ENCODE assay signal across 1 cellular context in the genomic region with DNA sequence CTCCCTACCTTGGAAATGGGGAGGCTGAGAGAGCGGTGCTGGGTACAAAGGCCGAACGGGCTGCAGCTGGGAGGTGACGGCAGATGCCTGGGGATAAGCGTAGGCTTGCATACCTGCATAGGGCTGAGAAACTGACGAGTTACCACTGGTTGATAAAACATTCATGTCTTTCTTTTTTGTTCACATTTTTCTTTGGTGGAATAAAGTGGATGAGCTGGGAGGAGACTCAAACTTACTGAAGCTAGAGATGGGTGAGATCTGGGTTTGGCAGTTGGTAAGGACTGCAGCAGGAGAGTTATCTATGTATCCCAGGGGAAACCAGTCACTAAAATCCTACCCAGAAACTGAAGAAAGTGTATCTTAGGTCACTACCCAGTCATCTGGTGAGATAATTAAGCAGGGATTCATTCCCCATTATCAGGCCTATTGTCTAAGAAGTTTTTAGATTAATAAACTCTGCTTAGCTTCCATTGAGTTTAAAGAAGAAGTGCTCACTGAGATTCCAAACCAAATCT.
TF ChIP-seq lines count a peak whose summit lies in the region.

No MANE protein-coding gene starts in this region.

TF ChIP-seq in IMR-90, 13 proteins besides CTCF, POLR2A, EP300 and RAD21:
- no peak for TF ChIP-seq NFE2L2 (IDR thresholded peaks at IDR 0.05; ENCODE audit: low read depth, low read length)
- TF ChIP-seq, protein P1, sequence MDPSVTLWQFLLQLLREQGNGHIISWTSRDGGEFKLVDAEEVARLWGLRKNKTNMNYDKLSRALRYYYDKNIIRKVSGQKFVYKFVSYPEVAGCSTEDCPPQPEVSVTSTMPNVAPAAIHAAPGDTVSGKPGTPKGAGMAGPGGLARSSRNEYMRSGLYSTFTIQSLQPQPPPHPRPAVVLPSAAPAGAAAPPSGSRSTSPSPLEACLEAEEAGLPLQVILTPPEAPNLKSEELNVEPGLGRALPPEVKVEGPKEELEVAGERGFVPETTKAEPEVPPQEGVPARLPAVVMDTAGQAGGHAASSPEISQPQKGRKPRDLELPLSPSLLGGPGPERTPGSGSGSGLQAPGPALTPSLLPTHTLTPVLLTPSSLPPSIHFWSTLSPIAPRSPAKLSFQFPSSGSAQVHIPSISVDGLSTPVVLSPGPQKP (IDR thresholded peaks at IDR 0.05; ENCODE audit: borderline replicate concordance, low read depth, low read length): no peak
- TF ChIP-seq, protein P2, sequence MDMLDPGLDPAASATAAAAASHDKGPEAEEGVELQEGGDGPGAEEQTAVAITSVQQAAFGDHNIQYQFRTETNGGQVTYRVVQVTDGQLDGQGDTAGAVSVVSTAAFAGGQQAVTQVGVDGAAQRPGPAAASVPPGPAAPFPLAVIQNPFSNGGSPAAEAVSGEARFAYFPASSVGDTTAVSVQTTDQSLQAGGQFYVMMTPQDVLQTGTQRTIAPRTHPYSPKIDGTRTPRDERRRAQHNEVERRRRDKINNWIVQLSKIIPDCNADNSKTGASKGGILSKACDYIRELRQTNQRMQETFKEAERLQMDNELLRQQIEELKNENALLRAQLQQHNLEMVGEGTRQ (IDR thresholded peaks at IDR 0.05; ENCODE audit: low read depth, low read length): no peak
- no peak for TF ChIP-seq RCOR1 (IDR thresholded peaks at IDR 0.05; ENCODE audit: insufficient replicate concordance, low read length)
- TF ChIP-seq MXI1 (IDR thresholded peaks at IDR 0.05; ENCODE audit: borderline replicate concordance, low read depth, low read length): no peak
- no peak for TF ChIP-seq SMC3 (IDR thresholded peaks at IDR 0.05; ENCODE audit: low read depth, low read length)
- TF ChIP-seq BHLHE40 (IDR thresholded peaks at IDR 0.05; ENCODE audit: low read depth, low read length): no peak
- TF ChIP-seq RFX5 (IDR thresholded peaks at IDR 0.05; ENCODE audit: low read depth, low read length): no peak
- TF ChIP-seq FOS (IDR thresholded peaks at IDR 0.05; ENCODE audit: low read depth, low read length): no peak
- TF ChIP-seq MAFK (IDR thresholded peaks at IDR 0.05; ENCODE audit: low read depth, low read length): no peak
- TF ChIP-seq MAZ (IDR thresholded peaks at IDR 0.05; ENCODE audit: borderline replicate concordance, low read depth, low read length): no peak
- no peak for TF ChIP-seq CEBPB (IDR thresholded peaks at IDR 0.05; ENCODE audit: low read depth, low read length)
- TF ChIP-seq CHD1 (IDR thresholded peaks at IDR 0.05; ENCODE audit: low read depth, low read length): no peak
